Comparison of ENCODE assay signal across 2 cellular contexts in genomic region chr5:17398439-17398838, GRCh38.
TF ChIP-seq lines count a peak whose summit lies in the region.

No MANE protein-coding gene starts in this region.

TF ChIP-seq in IMR-90, 13 proteins besides CTCF, POLR2A, EP300 and RAD21:
- TF ChIP-seq ELK1 (IDR thresholded peaks at IDR 0.05; ENCODE audit: borderline replicate concordance, low read depth, low read length): no peak
- TF ChIP-seq MAFK (IDR thresholded peaks at IDR 0.05; ENCODE audit: low read depth, low read length): 0 out of 2 replicates have a peak, but pooled peaks have one; percentile 17
- TF ChIP-seq RCOR1 (IDR thresholded peaks at IDR 0.05; ENCODE audit: insufficient replicate concordance, low read length): peak; percentile 23
- TF ChIP-seq CEBPB (IDR thresholded peaks at IDR 0.05; ENCODE audit: low read depth, low read length): no peak
- TF ChIP-seq FOS (IDR thresholded peaks at IDR 0.05; ENCODE audit: low read depth, low read length): peak; percentile 71
- TF ChIP-seq RFX5 (IDR thresholded peaks at IDR 0.05; ENCODE audit: low read depth, low read length): no peak
- TF ChIP-seq BHLHE40 (IDR thresholded peaks at IDR 0.05; ENCODE audit: low read depth, low read length): no peak
- no peak for TF ChIP-seq NFE2L2 (IDR thresholded peaks at IDR 0.05; ENCODE audit: low read depth, low read length)
- no peak for TF ChIP-seq CHD1 (IDR thresholded peaks at IDR 0.05; ENCODE audit: low read depth, low read length)
- TF ChIP-seq SMC3 (IDR thresholded peaks at IDR 0.05; ENCODE audit: low read depth, low read length): 0 out of 2 replicates have a peak, but pooled peaks have one; percentile 6
- TF ChIP-seq USF2 (IDR thresholded peaks at IDR 0.05; ENCODE audit: low read depth, low read length): no peak
- no peak for TF ChIP-seq MAZ (IDR thresholded peaks at IDR 0.05; ENCODE audit: borderline replicate concordance, low read depth, low read length)
- no peak for TF ChIP-seq MXI1 (IDR thresholded peaks at IDR 0.05; ENCODE audit: borderline replicate concordance, low read depth, low read length)

TF ChIP-seq in GM12878, 131 proteins besides CTCF, POLR2A, EP300 and RAD21 (continued from another document):
- TF ChIP-seq RUNX3 (IDR thresholded peaks at IDR 0.05; ENCODE audit: low read length) (peak; percentile 25; the same call in 1 of the 2 replicates), POLR2AphosphoS2 (IDR thresholded peaks at IDR 0.05; ENCODE audit: low read depth, low read length) (no peak), POU2F2 (IDR thresholded peaks at IDR 0.05; ENCODE audit: borderline replicate concordance, low read depth, low read length) (peak; percentile 39; the same call in 1 of the 3 replicates), ZNF274 (IDR thresholded peaks at IDR 0.05; ENCODE audit: insufficient read depth, insufficient read length) (no peak), SRF (IDR thresholded peaks at IDR 0.05; ENCODE audit: low read depth in 2 of 2, low read length in 2 of 2) (no peak)
TF ChIP-seq in GM12878: peak in this region for 2.
